In the genomic region with DNA sequence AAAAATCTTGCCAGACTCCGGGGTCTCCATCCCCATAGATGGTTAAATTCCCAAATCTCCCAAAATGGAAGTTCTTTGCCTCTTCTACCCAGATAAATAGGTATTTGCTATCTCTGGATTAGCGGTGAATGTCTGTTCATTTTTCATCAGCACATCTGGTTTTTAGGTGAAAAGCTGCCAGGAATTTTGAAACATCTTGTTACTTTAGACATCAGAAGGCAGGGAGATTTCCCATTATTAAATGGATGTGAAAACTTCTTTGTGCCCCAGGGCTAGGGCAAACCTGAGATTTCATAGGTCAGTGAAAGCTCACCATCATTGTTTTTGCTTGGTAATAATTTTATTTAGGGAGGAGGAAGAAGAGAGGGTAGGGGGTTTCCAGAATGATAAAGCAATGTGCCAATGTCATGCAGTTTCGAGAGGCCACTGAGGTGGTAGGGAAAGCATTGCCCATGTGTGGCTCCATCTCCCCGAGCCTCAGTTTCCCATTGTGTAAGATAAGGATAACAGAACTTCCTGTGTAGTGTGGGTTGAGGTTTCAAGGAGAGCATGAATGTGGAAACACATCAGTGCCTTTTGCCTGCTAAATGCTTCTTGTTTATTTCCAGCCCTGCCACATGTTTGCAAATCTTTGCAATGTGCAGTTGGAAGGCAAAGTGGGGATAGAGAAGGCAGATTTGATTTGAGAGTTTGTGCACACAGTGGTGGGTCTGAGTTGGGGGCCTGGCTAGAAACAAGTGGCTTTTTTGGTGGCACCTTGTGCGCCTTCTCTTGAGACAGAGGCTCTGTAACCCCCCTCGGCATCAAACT, we compare ENCODE assay signal across 10 cellular contexts.
DNase-seq lines count a peak whose midpoint lies in the region; ATAC-seq, FAIRE-seq and TF ChIP-seq lines count a peak whose summit lies in the region.
"Had no signal": no experiment of that assay in that cellular context is flagged by ENCODE, and none has a peak within 500 bp of the region (broad histone marks: within the 10 kb centered on the region; RNA-seq: fewer than 3 reads in every experiment).

No MANE protein-coding gene starts in this region.

- TF ChIP-seq POLR2A in HepG2 (IDR thresholded peaks at IDR 0.05; ENCODE audit: insufficient read depth in 1 of 2, low read depth in 2 of 2, low read length in 2 of 2): no peak

- H3K27ac Mint-ChIP-seq in osteocyte (ENCODE audit: unreplicated experiment): peak overlapping the region; percentile 100
- no peak overlapping the region for H3K27ac Mint-ChIP-seq in CD4-positive, alpha-beta T cell
- no peak overlapping the region for H3K27ac Mint-ChIP-seq in activated naive CD8-positive, alpha-beta T cell treated with anti-CD3 and anti-CD28 coated beads for 36 hours
- H3K27ac Mint-ChIP-seq: CD4-positive, CD25-positive, alpha-beta regulatory T cell had no signal

- CTCF ChIA-PET in HepG2 (lab: Yijun Ruan, JAX; ENCODE audit: low intra/inter-chr PET ratio, low total read pairs): no interaction called here
- CTCF ChIA-PET in CD4-positive, alpha-beta T cell (lab: Charles Lee): no interaction called here

- H3K4me3 ChIP-seq in liver (ENCODE audit: low read depth in 1 of 3, low read length in 3 of 3) (no peak overlapping the region), HepG2 (replicated peaks in 1 of 3; ENCODE audit: insufficient read depth in 1 of 3, low read depth in 2 of 3, low read length in 3 of 3) (no peak overlapping the region), fibroblast of lung (replicated peaks in 1 of 4; ENCODE audit: control extremely low read depth in 1 of 4, insufficient read depth in 1 of 4, low read depth in 3 of 4, low read length in 4 of 4) (peak overlapping the region in 1 of 4 experiments; percentile 46)

- no peaks in the 10 kb centered on the region for H3K9me3 Mint-ChIP-seq in osteocyte (ENCODE audit: unreplicated experiment)
- no peaks in the 10 kb centered on the region for H3K9me3 Mint-ChIP-seq in CD4-positive, alpha-beta T cell
- no peaks in the 10 kb centered on the region for H3K9me3 Mint-ChIP-seq in activated naive CD8-positive, alpha-beta T cell treated with anti-CD3 and anti-CD28 coated beads for 36 hours

- H3K4me2 ChIP-seq in HepG2 (ENCODE audit: low read depth, low read length) (no peak overlapping the region), fibroblast of lung (ENCODE audit: extremely low read depth, insufficient read depth, low read length) (peak overlapping the region; percentile 75)

- H2AFZ ChIP-seq in HepG2 (ENCODE audit: low read length) (no peak overlapping the region), fibroblast of lung (ENCODE audit: low read length) (no peak overlapping the region)

- ATAC-seq in HepG2: no peak
- ATAC-seq in CD4-positive, alpha-beta T cell (ENCODE audit: poor library complexity): no peak

- H3K36me3 ChIP-seq in liver (ENCODE audit: control insufficient read depth in 4 of 4, insufficient read depth in 3 of 4, low read depth in 1 of 4, low read length in 3 of 4): no peaks in the 10 kb centered on the region
- no peaks in the 10 kb centered on the region for H3K36me3 ChIP-seq in HepG2 (replicated peaks in 1 of 2; ENCODE audit: control insufficient read depth in 1 of 2, insufficient read depth in 2 of 2, low read length in 2 of 2)
- H3K36me3 ChIP-seq in fibroblast of lung (ENCODE audit: control insufficient read depth, insufficient read depth, low read length): no peaks in the 10 kb centered on the region

- H3K4me3 Mint-ChIP-seq in osteocyte (ENCODE audit: unreplicated experiment): peak overlapping the region; percentile 19
- H3K4me3 Mint-ChIP-seq in CD4-positive, alpha-beta T cell: no peak overlapping the region
- no peak overlapping the region for H3K4me3 Mint-ChIP-seq in activated naive CD8-positive, alpha-beta T cell treated with anti-CD3 and anti-CD28 coated beads for 36 hours
- H3K4me3 Mint-ChIP-seq: CD4-positive, CD25-positive, alpha-beta regulatory T cell had no signal

- H3K27me3 ChIP-seq in liver (ENCODE audit: control insufficient read depth in 4 of 4, insufficient read depth in 4 of 4, low read length in 3 of 4) (no peaks in the 10 kb centered on the region), HepG2 (ENCODE audit: control insufficient read depth in 1 of 2, insufficient read depth in 2 of 2, low read length in 2 of 2) (peaks cover 1 to 32% of the 10 kb centered on the region in 2 experiments; a peak in 3 of 5 replicates), fibroblast of lung (ENCODE audit: control insufficient read depth, insufficient read depth, low read length) (no peaks in the 10 kb centered on the region)
- H3K27me3 ChIP-seq in CD4-positive, alpha-beta T cell (ENCODE audit: control insufficient read depth, insufficient read depth, low read length): peaks cover 17% of the 10 kb centered on the region

- H3K79me2 ChIP-seq in HepG2 (ENCODE audit: insufficient read depth, low read length) (no peaks in the 10 kb centered on the region), fibroblast of lung (ENCODE audit: control insufficient read depth, insufficient read depth, low read length) (no peaks in the 10 kb centered on the region)

- H4K20me1 ChIP-seq in HepG2 (ENCODE audit: insufficient read depth, low read length) (no peaks in the 10 kb centered on the region), fibroblast of lung (ENCODE audit: control insufficient read depth, extremely low read depth, insufficient read depth, low read length) (no peaks in the 10 kb centered on the region)

- no peak for TF ChIP-seq RAD21 in liver (IDR thresholded peaks at IDR 0.05)
- no peak for TF ChIP-seq RAD21 in HepG2 (CRISPR knock-in tag; IDR thresholded peaks at IDR 0.05)

- intact Hi-C loops in HepG2 (cut with micrococcal nuclease; ENCODE audit: unreplicated experiment): no loop called here
- intact Hi-C loops in CD4-positive, alpha-beta T cell (cut with DNase I, micrococcal nuclease): no loop called here

- peaks cover 0 to 4% (median 0%) of the 10 kb centered on the region in 4 donors for H3K4me1 ChIP-seq in liver (ENCODE audit: control insufficient read depth in 4 of 4, insufficient read depth in 4 of 4, low read length in 3 of 4)
- no peaks in the 10 kb centered on the region for H3K4me1 ChIP-seq in HepG2 (ENCODE audit: insufficient read depth, low read length)
- peaks cover 13% of the 10 kb centered on the region for H3K4me1 ChIP-seq in fibroblast of lung (ENCODE audit: control insufficient read depth, extremely low read depth, insufficient read depth, low read length)

- no TSS peak for BruUV-seq in HepG2 (replicated peaks; lab: Mats Ljungman, UMichigan)

- no peak for DNase-seq in HepG2 (ENCODE audit: low spot score)
- DNase-seq in fibroblast of lung (ENCODE audit: low read depth in 2 of 2): peak in 1 of 2 donors; percentile 48
- DNase-seq in osteocyte (ENCODE audit: extremely low spot score, unreplicated experiment): no peak
- DNase-seq in CD4-positive, alpha-beta T cell: no peak
- no peak for DNase-seq in activated naive CD8-positive, alpha-beta T cell treated with anti-CD3 and anti-CD28 coated beads for 36 hours
- no peak for DNase-seq in foreskin melanocyte
- DNase-seq in NCI-H526 treated with DMSO at 0.1 percent for 48 hours (lab: John Stamatoyannopoulos, UW): no peak
- DNase-seq: activated CD4-positive, CD25-positive, alpha-beta regulatory T cell; CD4-positive, CD25-positive, alpha-beta regulatory T cell had no signal

- H3K9ac ChIP-seq in liver (ENCODE audit: low read depth in 1 of 2, low read length in 2 of 2) (no peak overlapping the region), HepG2 (ENCODE audit: insufficient read depth, low read depth, low read length) (no peak overlapping the region), fibroblast of lung (ENCODE audit: insufficient read depth, low read length) (peak overlapping the region; percentile 77)

- POLR2A ChIA-PET in HepG2 (lab: Yijun Ruan, JAX): no interaction called here
- POLR2A ChIA-PET in CD4-positive, alpha-beta T cell (lab: Charles Lee): no interaction called here

- peak overlapping the region; percentile 65 to 83 for H3K27ac ChIP-seq in liver (ENCODE audit: low read depth in 1 of 2, low read length in 2 of 2)
- H3K27ac ChIP-seq in HepG2 (ENCODE audit: extremely low read length, insufficient read depth, low read length): no peak overlapping the region
- peak overlapping the region; percentile 93 for H3K27ac ChIP-seq in fibroblast of lung (ENCODE audit: insufficient read depth, low read length)
- H3K27ac ChIP-seq in CD4-positive, alpha-beta T cell (ENCODE audit: low read depth, low read length): no peak overlapping the region

- H3K36me3 Mint-ChIP-seq in osteocyte (ENCODE audit: unreplicated experiment): no peaks in the 10 kb centered on the region
- no peaks in the 10 kb centered on the region for H3K36me3 Mint-ChIP-seq in CD4-positive, alpha-beta T cell (ENCODE audit: low read depth)
- H3K36me3 Mint-ChIP-seq in activated naive CD8-positive, alpha-beta T cell treated with anti-CD3 and anti-CD28 coated beads for 36 hours: no peaks in the 10 kb centered on the region
- H3K36me3 Mint-ChIP-seq: CD4-positive, CD25-positive, alpha-beta regulatory T cell had no signal

- no peaks in the 10 kb centered on the region for H3K9me3 ChIP-seq in liver (ENCODE audit: control insufficient read depth in 4 of 4, low read length in 3 of 4)
- H3K9me3 ChIP-seq in HepG2 (ENCODE audit: low read length): no peaks in the 10 kb centered on the region
- H3K9me3 ChIP-seq in fibroblast of lung (ENCODE audit: control insufficient read depth, insufficient read depth, low read depth, low read length): no peaks in the 10 kb centered on the region
- no peaks in the 10 kb centered on the region for H3K9me3 ChIP-seq in CD4-positive, alpha-beta T cell (ENCODE audit: control insufficient read depth, low read length)

- no peak for TF ChIP-seq EP300 in HepG2 (IDR thresholded peaks at IDR 0.05; ENCODE audit: low read depth in 2 of 2, low read length in 2 of 2)
- TF ChIP-seq EP300 in HepG2 (CRISPR knock-in tag; IDR thresholded peaks at IDR 0.05; ENCODE audit: borderline replicate concordance): no peak

- H3K4me1 Mint-ChIP-seq in osteocyte (ENCODE audit: unreplicated experiment): peaks cover 41% of the 10 kb centered on the region
- peaks cover 9% of the 10 kb centered on the region for H3K4me1 Mint-ChIP-seq in CD4-positive, alpha-beta T cell (ENCODE audit: low read depth)
- peaks cover 7% of the 10 kb centered on the region for H3K4me1 Mint-ChIP-seq in activated naive CD8-positive, alpha-beta T cell treated with anti-CD3 and anti-CD28 coated beads for 36 hours

- WGBS in liver: 79% methylated on average over 6 of the region's 6 CpGs
- 37% methylated on average over 6 of the region's 6 CpGs for WGBS in HepG2 (ENCODE audit: low lambda C conversion rate)

- no peak for FAIRE-seq in HepG2 (lab: Jason Lieb, UNC)

- no peaks in the 10 kb centered on the region for H3K27me3 Mint-ChIP-seq in osteocyte (ENCODE audit: unreplicated experiment)
- H3K27me3 Mint-ChIP-seq in CD4-positive, alpha-beta T cell: peaks cover 58% of the 10 kb centered on the region
- peaks cover 53% of the 10 kb centered on the region for H3K27me3 Mint-ChIP-seq in activated naive CD8-positive, alpha-beta T cell treated with anti-CD3 and anti-CD28 coated beads for 36 hours

- in situ Hi-C loops in HepG2 (cut with HindIII; ENCODE audit: extremely low pct_ligation_motif_present, low pct_unique_long_range_greater_than_20kb): no loop called here

- TF ChIP-seq CTCF in liver (IDR thresholded peaks at IDR 0.05; ENCODE audit: low read depth, low read length, missing input control) (no peak), HepG2 (CRISPR knock-in tag; IDR thresholded peaks at IDR 0.05) (no peak), fibroblast of lung (conservative IDR thresholded peaks at IDR 0.05 in 1 of 2, IDR thresholded peaks at IDR 0.05 in 1 of 2; ENCODE audit: low read depth in 1 of 2, low read length in 2 of 2) (no peak), osteocyte (IDR thresholded peaks at IDR 0.05) (no peak)
- no peak for TF ChIP-seq CTCF in CD4-positive, alpha-beta T cell (IDR thresholded peaks at IDR 0.05)

Comparison
In these comparisons a context has a peak if more than half of its experiments do, and no peak if none do; other contexts are left out.
1. H3K27ac ChIP-seq: peak in liver (2 of 2) and fibroblast of lung (single experiment); none in HepG2 (single experiment) and CD4-positive, alpha-beta T cell (single experiment).